ENCODE assay signal across 24 cellular contexts in the genomic region with DNA sequence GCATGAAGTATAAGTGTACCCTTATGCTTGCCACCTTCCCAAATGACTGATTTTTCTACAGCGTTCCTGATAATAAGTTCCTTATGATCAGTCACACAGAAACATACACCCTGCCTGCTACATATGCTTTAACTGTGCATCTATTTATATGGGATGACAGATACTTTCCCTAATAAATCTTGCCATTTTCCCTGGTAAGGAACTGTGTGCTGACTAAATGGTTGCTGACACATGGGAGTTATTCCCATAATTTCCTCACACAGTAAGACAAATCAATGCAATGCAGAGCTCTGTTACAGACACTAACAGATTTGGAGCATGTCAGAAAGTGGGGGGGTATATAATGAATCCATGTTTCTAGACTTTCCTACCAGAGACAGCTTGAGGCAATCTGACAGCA.
DNase-seq lines count a peak whose midpoint lies in the region; ATAC-seq and TF ChIP-seq lines count a peak whose summit lies in the region.
"Had no signal": no experiment of that assay in that cellular context is flagged by ENCODE, and none has a peak within 500 bp of the region (broad histone marks: within the 10 kb centered on the region; RNA-seq: fewer than 3 reads in every experiment).

No MANE protein-coding gene starts in this region.

- H3K4me2 ChIP-seq in GM23248 (ENCODE audit: unreplicated experiment), result no peak overlapping the region
- H3K4me2 ChIP-seq: BLaER1 treated with 17β-estradiol and CSF1 and Interleukin-3, amounts not matched to agents 10 nM and 100 nM had no signal

- H3K9me2 ChIP-seq in GM23248 (ENCODE audit: insufficient read depth), result no peaks in the 10 kb centered on the region

- peak; percentile 29 for DNase-seq in GM23248
- DNase-seq in ascending aorta (ENCODE audit: low spot score in 2 of 2), result no peak
- DNase-seq in natural killer cell treated with Interleukin-12 subunit alpha and Interleukin-12 subunit beta and Interleukin-15 and Interleukin-18, amount 100 ng/mL, for 72 hours (ENCODE audit: low spot score), result no peak
- DNase-seq in NCI-H187 (lab: John Stamatoyannopoulos, UW), result no peak
- no peak for DNase-seq in WERI-Rb-1
- DNase-seq: activated CD4-positive, alpha-beta T cell treated with anti-CD3 and anti-CD28 coated beads, Interleukin-2, amount 50 U/mL, for 1 hour; activated naive CD4-positive, alpha-beta T cell treated with Interleukin-2 at 50 U/mL for 16 hours; activated T-cell treated with anti-CD3 and anti-CD28 coated beads, Interleukin-2, amount 50 U/mL, for 72 hours; cortex of kidney; DMS79 treated with DMSO at 0.1 percent for 48 hours; natural killer cell; NCI-H1092; NCI-H1694 treated with DMSO at 0.1 percent for 48 hours; NCI-H2171 treated with DMSO at 0.1 percent for 48 hours; NCI-H524 treated with DMSO at 0.1 percent for 48 hours; stimulated activated naive CD8-positive, alpha-beta T cell treated with anti-CD3 and anti-CD28 coated beads, Interleukin-15, Interleukin-2, amounts not matched to agents 100 U/mL and 50 U/mL, for 24 hours; SW 1271; T-helper 9 cell; trophoblast cell had no signal

- TF ChIP-seq CTCF in ascending aorta (IDR thresholded peaks at IDR 0.05) (no peak), gastroesophageal sphincter (IDR thresholded peaks at IDR 0.05) (no peak), WERI-Rb-1 (IDR thresholded peaks at IDR 0.05; ENCODE audit: low read depth, low read length) (no peak)

- ATAC-seq in gastroesophageal sphincter (peak; percentile 24), GM21717 (IDR thresholded peaks at IDR 0.05; ENCODE audit: unreplicated experiment) (no peak)
- ATAC-seq in natural killer cell treated with Interleukin-12 subunit alpha and Interleukin-12 subunit beta and Interleukin-15 and Interleukin-18, amount 100 ng/mL, for 72 hours, result no peak
- ATAC-seq: activated T-cell treated with anti-CD3 and anti-CD28 coated beads, Interleukin-2, amount 50 U/mL, for 72 hours; natural killer cell; stimulated activated naive CD8-positive, alpha-beta T cell treated with anti-CD3 and anti-CD28 coated beads, Interleukin-15, Interleukin-2, amounts not matched to agents 100 U/mL and 50 U/mL, for 24 hours had no signal

- no peak overlapping the region for H3K27ac Mint-ChIP-seq in natural killer cell treated with Interleukin-12 subunit alpha and Interleukin-12 subunit beta and Interleukin-15 and Interleukin-18, amount 100 ng/mL, for 72 hours
- H3K27ac Mint-ChIP-seq: activated T-cell treated with anti-CD3 and anti-CD28 coated beads, Interleukin-2, amount 50 U/mL, for 72 hours; natural killer cell had no signal

- no peaks in the 10 kb centered on the region for H3K4me1 Mint-ChIP-seq in natural killer cell treated with Interleukin-12 subunit alpha and Interleukin-12 subunit beta and Interleukin-15 and Interleukin-18, amount 100 ng/mL, for 72 hours (ENCODE audit: low read depth in 2 of 2)
- H3K4me1 Mint-ChIP-seq: natural killer cell had no signal

- H4K20me1 ChIP-seq in GM23248 (ENCODE audit: insufficient read depth), result no peaks in the 10 kb centered on the region
- H4K20me1 ChIP-seq: BLaER1 treated with 17β-estradiol and CSF1 and Interleukin-3, amounts not matched to agents 10 nM and 100 nM had no signal

- H3K9me3 ChIP-seq in GM23248 (ENCODE audit: low read depth) (no peaks in the 10 kb centered on the region), ascending aorta (no peaks in the 10 kb centered on the region), gastroesophageal sphincter (no peaks in the 10 kb centered on the region), stomach smooth muscle (ENCODE audit: control insufficient read depth in 2 of 2, low read length in 2 of 2) (no peaks in the 10 kb centered on the region), WERI-Rb-1 (ENCODE audit: severe bottlenecking) (no peaks in the 10 kb centered on the region)
- H3K9me3 ChIP-seq: BLaER1 treated with 17β-estradiol and CSF1 and Interleukin-3, amounts not matched to agents 10 nM and 100 nM; HAP-1 had no signal

- H3F3A ChIP-seq in GM23248 (ENCODE audit: insufficient read depth), result no peaks in the 10 kb centered on the region

- TF ChIP-seq EP300 in gastroesophageal sphincter (IDR thresholded peaks at IDR 0.05), result no peak

- H3K4me3 Mint-ChIP-seq in natural killer cell treated with Interleukin-12 subunit alpha and Interleukin-12 subunit beta and Interleukin-15 and Interleukin-18, amount 100 ng/mL, for 72 hours, result no peak overlapping the region
- H3K4me3 Mint-ChIP-seq: activated T-cell treated with anti-CD3 and anti-CD28 coated beads, Interleukin-2, amount 50 U/mL, for 72 hours; natural killer cell had no signal

- H3K9ac ChIP-seq in GM23248, result no peak overlapping the region
- H3K9ac ChIP-seq in stomach smooth muscle (ENCODE audit: low read length in 2 of 2), result peak overlapping the region in 1 of 2 donors; percentile 52
- H3K9ac ChIP-seq: BLaER1 treated with 17β-estradiol and CSF1 and Interleukin-3, amounts not matched to agents 10 nM and 100 nM had no signal

- in situ Hi-C loops in GM23248 (cut with MboI), result no loop called here

- H3K4me3 ChIP-seq in GM23248 (no peak overlapping the region), ascending aorta (no peak overlapping the region), gastroesophageal sphincter (no peak overlapping the region), stomach smooth muscle (ENCODE audit: low read length in 2 of 2) (no peak overlapping the region), WERI-Rb-1 (ENCODE audit: low read depth, low read length) (no peak overlapping the region)
- H3K4me3 ChIP-seq: BLaER1 treated with 17β-estradiol and CSF1 and Interleukin-3, amounts not matched to agents 10 nM and 100 nM; HAP-1 had no signal

- H2AFZ ChIP-seq in GM23248, result peak overlapping the region; percentile 14; the same call in 1 of the 2 replicates

- no peaks in the 10 kb centered on the region for H3K36me3 Mint-ChIP-seq in natural killer cell treated with Interleukin-12 subunit alpha and Interleukin-12 subunit beta and Interleukin-15 and Interleukin-18, amount 100 ng/mL, for 72 hours
- H3K36me3 Mint-ChIP-seq: natural killer cell had no signal

- H3K27me3 ChIP-seq in GM23248 (replicated peaks; ENCODE audit: insufficient read depth), result no peaks in the 10 kb centered on the region
- H3K27me3 ChIP-seq in ascending aorta, result no peaks in the 10 kb centered on the region
- no peaks in the 10 kb centered on the region for H3K27me3 ChIP-seq in gastroesophageal sphincter
- no peaks in the 10 kb centered on the region for H3K27me3 ChIP-seq in stomach smooth muscle (ENCODE audit: control insufficient read depth in 1 of 2, insufficient read depth in 2 of 2, low read length in 2 of 2)
- H3K27me3 ChIP-seq in WERI-Rb-1 (ENCODE audit: insufficient read depth, low read depth, severe bottlenecking), result no peaks in the 10 kb centered on the region
- H3K27me3 ChIP-seq: BLaER1 treated with 17β-estradiol and CSF1 and Interleukin-3, amounts not matched to agents 10 nM and 100 nM had no signal

- H3K36me3 ChIP-seq in GM23248 (ENCODE audit: low read depth), result no peaks in the 10 kb centered on the region
- H3K36me3 ChIP-seq in ascending aorta, result no peaks in the 10 kb centered on the region
- H3K36me3 ChIP-seq in gastroesophageal sphincter, result no peaks in the 10 kb centered on the region
- no peaks in the 10 kb centered on the region for H3K36me3 ChIP-seq in stomach smooth muscle (ENCODE audit: control insufficient read depth in 2 of 2, insufficient read depth in 2 of 2, low read length in 2 of 2)
- H3K36me3 ChIP-seq in WERI-Rb-1, result no peaks in the 10 kb centered on the region
- H3K36me3 ChIP-seq: BLaER1 treated with 17β-estradiol and CSF1 and Interleukin-3, amounts not matched to agents 10 nM and 100 nM; HAP-1 had no signal

- no peaks in the 10 kb centered on the region for H3K79me2 ChIP-seq in GM23248 (ENCODE audit: insufficient read depth)

- intact Hi-C loops in ascending aorta (cut with DNase I), result loop anchor here (5.0 kb wide), 1 partner anchor 86 kb away; a partner anchor contains a TSS

- no peak overlapping the region for H3K27ac ChIP-seq in GM23248
- H3K27ac ChIP-seq in ascending aorta, result peak overlapping the region; percentile 31 to 32
- peak overlapping the region; percentile 61 to 81 (median 74) for H3K27ac ChIP-seq in gastroesophageal sphincter
- H3K27ac ChIP-seq in stomach smooth muscle (ENCODE audit: low read length), result peak overlapping the region; percentile 81
- H3K27ac ChIP-seq in WERI-Rb-1, result no peak overlapping the region
- H3K27ac ChIP-seq: BLaER1 treated with 17β-estradiol and CSF1 and Interleukin-3, amounts not matched to agents 10 nM and 100 nM had no signal

- WGBS in GM23248 (ENCODE audit: low coverage in 1 of 2, low lambda C conversion rate in 2 of 2, missing lambda C conversion rate in 2 of 2), 2 experiments, result 8 to 13% methylated on average over 1 of the region's 1 CpG
- 90 to 92% methylated on average over 1 of the region's 1 CpG for WGBS in gastroesophageal sphincter (ENCODE audit: low coverage in 1 of 2), 2 donors

- no peaks in the 10 kb centered on the region for H3K9me3 Mint-ChIP-seq in natural killer cell treated with Interleukin-12 subunit alpha and Interleukin-12 subunit beta and Interleukin-15 and Interleukin-18, amount 100 ng/mL, for 72 hours
- H3K9me3 Mint-ChIP-seq: activated T-cell treated with anti-CD3 and anti-CD28 coated beads, Interleukin-2, amount 50 U/mL, for 72 hours; natural killer cell had no signal

- H3K4me1 ChIP-seq in GM23248 (ENCODE audit: insufficient read depth), result peaks cover 22% of the 10 kb centered on the region
- H3K4me1 ChIP-seq in ascending aorta, result peaks cover 3 to 9% of the 10 kb centered on the region in 2 donors
- H3K4me1 ChIP-seq in gastroesophageal sphincter, result peaks cover 3 to 40% (median 12%) of the 10 kb centered on the region in 3 donors
- H3K4me1 ChIP-seq in stomach smooth muscle (ENCODE audit: control insufficient read depth, insufficient read depth, low read length), result peaks cover 6% of the 10 kb centered on the region
- H3K4me1 ChIP-seq: HAP-1 had no signal

- no peak for TF ChIP-seq POLR2A in gastroesophageal sphincter (IDR thresholded peaks at IDR 0.05)

- peaks cover 0 to 3% of the 10 kb centered on the region in 2 donors for H3K27me3 Mint-ChIP-seq in natural killer cell treated with Interleukin-12 subunit alpha and Interleukin-12 subunit beta and Interleukin-15 and Interleukin-18, amount 100 ng/mL, for 72 hours

Comparison
In these comparisons a context has a peak if more than half of its experiments do, and no peak if none do; other contexts are left out.
1. H3K27ac ChIP-seq: peak in ascending aorta (2 of 2), gastroesophageal sphincter (4 of 4) and stomach smooth muscle (single experiment); none in GM23248 (single experiment) and WERI-Rb-1 (single experiment).